ENCODE assay signal across 22 cellular contexts in the genomic region with DNA sequence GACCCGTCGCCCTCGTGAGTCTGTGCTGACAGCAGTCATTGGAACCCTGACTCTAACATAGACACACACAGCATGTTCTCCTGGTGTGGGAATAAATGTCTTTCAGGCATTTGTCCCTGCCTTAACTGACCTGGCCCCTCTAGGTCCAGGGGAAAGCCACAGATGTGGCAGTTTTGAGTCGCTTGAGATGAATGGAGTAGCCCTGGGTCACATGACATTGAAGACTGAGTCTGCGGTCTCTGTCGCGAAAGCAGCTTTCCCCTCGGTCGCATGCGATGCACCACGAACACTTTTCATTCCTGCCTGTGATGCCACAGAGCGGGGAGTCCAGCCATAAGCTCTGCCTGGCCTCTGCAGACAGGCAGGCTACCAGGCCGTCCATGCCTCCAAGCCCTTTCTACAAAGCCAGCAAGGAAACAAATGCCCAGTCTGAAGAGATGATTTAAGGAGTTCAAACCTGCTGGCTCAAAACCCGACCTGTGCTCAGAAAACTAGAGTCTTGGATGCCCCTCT.
"Had no signal": no experiment of that assay in that cellular context is flagged by ENCODE, and none has a peak within 500 bp of the region (broad histone marks: within the 10 kb centered on the region; RNA-seq: fewer than 3 reads in every experiment).

No MANE protein-coding gene starts in this region.

- H3K36me3 Mint-ChIP-seq: stimulated activated effector memory CD8-positive, alpha-beta T cell treated with anti-CD3 and anti-CD28 coated beads, Interleukin-12 subunit alpha, Interleukin-12 subunit beta, amount 100 ng/mL, for 72 hours; type B pancreatic cell had no signal

- H3K4me1 ChIP-seq: esophagus squamous epithelium, gastroesophageal sphincter, suprapubic skin, thyroid gland had no signal

- H3K4me3 Mint-ChIP-seq: central memory CD8-positive, alpha-beta T cell; naive thymus-derived CD8-positive, alpha-beta T cell; neural crest cell; stimulated activated effector memory CD8-positive, alpha-beta T cell treated with anti-CD3 and anti-CD28 coated beads, Interleukin-12 subunit alpha, Interleukin-12 subunit beta, amount 100 ng/mL, for 72 hours; type B pancreatic cell had no signal

- H3K9me3 ChIP-seq: esophagus squamous epithelium, gastroesophageal sphincter, mucosa of descending colon, suprapubic skin, thyroid gland had no signal

- H3K27ac Mint-ChIP-seq: naive thymus-derived CD8-positive, alpha-beta T cell; stimulated activated effector memory CD8-positive, alpha-beta T cell treated with anti-CD3 and anti-CD28 coated beads, Interleukin-12 subunit alpha, Interleukin-12 subunit beta, amount 100 ng/mL, for 72 hours; type B pancreatic cell had no signal

- H3K4me2 ChIP-seq: smooth muscle cell had no signal

- H3K27me3 Mint-ChIP-seq: central memory CD8-positive, alpha-beta T cell had no signal

- H3K4me1 Mint-ChIP-seq: central memory CD8-positive, alpha-beta T cell; stimulated activated effector memory CD8-positive, alpha-beta T cell treated with anti-CD3 and anti-CD28 coated beads, Interleukin-12 subunit alpha, Interleukin-12 subunit beta, amount 100 ng/mL, for 72 hours had no signal

- H3K9me3 Mint-ChIP-seq: central memory CD8-positive, alpha-beta T cell; type B pancreatic cell had no signal

- H3K27me3 ChIP-seq: suprapubic skin, thyroid gland had no signal

- H3K36me3 ChIP-seq: esophagus squamous epithelium, gastroesophageal sphincter, suprapubic skin, thyroid gland had no signal

- H3K27ac ChIP-seq: esophagus squamous epithelium, gastroesophageal sphincter, suprapubic skin, thyroid gland had no signal

- H3K4me3 ChIP-seq: esophagus squamous epithelium, gastroesophageal sphincter, mucosa of descending colon, smooth muscle cell, suprapubic skin, thyroid gland had no signal

- DNase-seq: effector memory CD4-positive, alpha-beta T cell; esophagus squamous epithelium; foreskin fibroblast; kidney; left colon; left ventricle myocardium superior; mesendoderm; mucosa of descending colon; naive thymus-derived CD8-positive, alpha-beta T cell; occipital lobe; right cardiac atrium; stimulated activated CD4-positive, alpha-beta T cell treated with anti-CD3 and anti-CD28 coated beads, Interleukin-4, amount 100 ng/mL, for 1 hour; stimulated activated CD8-positive, alpha-beta memory T cell treated with anti-CD3 and anti-CD28 coated beads, Interleukin-4, amount 100 ng/mL, for 48 hours; stimulated activated naive CD8-positive, alpha-beta T cell treated with anti-CD3 and anti-CD28 coated beads, Interleukin-15, Interleukin-2, amounts not matched to agents 100 U/mL and 50 U/mL, for 24 hours; thyroid gland had no signal

- ATAC-seq: gastroesophageal sphincter; left colon; left ventricle myocardium superior; mucosa of descending colon; naive thymus-derived CD8-positive, alpha-beta T cell; right cardiac atrium; stimulated activated effector memory CD8-positive, alpha-beta T cell treated with anti-CD3 and anti-CD28 coated beads, Interleukin-12 subunit alpha, Interleukin-12 subunit beta, amount 100 ng/mL, for 72 hours; stimulated activated naive CD8-positive, alpha-beta T cell treated with anti-CD3 and anti-CD28 coated beads, Interleukin-15, Interleukin-2, amounts not matched to agents 100 U/mL and 50 U/mL, for 24 hours had no signal
